25 cellular contexts compared by ENCODE assay signal in genomic region chr3:125079675-125080045, GRCh38. TPM values are rescaled to one million over a fixed set of nuclear protein-coding genes. Genes with fewer than 3 reads are reported as not detected.
DNase-seq lines count a peak whose midpoint lies in the region; ATAC-seq, FAIRE-seq and TF ChIP-seq lines count a peak whose summit lies in the region.
"Had no signal": no experiment of that assay in that cellular context is flagged by ENCODE, and none has a peak within 500 bp of the region (broad histone marks: within the 10 kb centered on the region; RNA-seq: fewer than 3 reads in every experiment).

No MANE protein-coding gene starts in this region.

- DNase-seq in NCI-H2171 treated with DMSO at 0.1 percent for 48 hours (lab: John Stamatoyannopoulos, UW) = peak; percentile 7
- DNase-seq in NCI-H2171 (lab: John Stamatoyannopoulos, UW) = no peak
- peak; percentile 60 for DNase-seq in PC-3
- peak; percentile 73 for DNase-seq in bronchial epithelial cell (ENCODE audit: low read depth)
- DNase-seq in renal cortical epithelial cell (ENCODE audit: low read depth) = peak; percentile 13
- DNase-seq in activated CD8-positive, alpha-beta T cell treated with anti-CD3 and anti-CD28 coated beads for 36 hours = no peak
- no peak for DNase-seq in ureter (ENCODE audit: low spot score)
- DNase-seq: activated CD8-positive, alpha-beta memory T cell treated with anti-CD3 and anti-CD28 coated beads for 24 hours; activated T-cell treated with anti-CD3 and anti-CD28 coated beads, Interleukin-2, amount 50 U/mL, for 4 hours; COR-L47; immature natural killer cell; mucosa of descending colon; NCI-H1930; NCI-H446; stimulated activated CD4-positive, alpha-beta T cell treated with anti-CD3 and anti-CD28 coated beads, Interleukin-12 subunit alpha, Interleukin-12 subunit beta, amount 100 ng/mL, for 4 hours had no signal

- H3K27ac ChIP-seq in PC-3 (ENCODE audit: low read length) = peak overlapping the region; percentile 38
- H3K27ac ChIP-seq: 22Rv1, SK-N-MC had no signal

- H3K79me2 ChIP-seq in PC-3 (ENCODE audit: low read length) = no peaks in the 10 kb centered on the region

- BruUV-seq in PC-3 (replicated peaks; lab: Mats Ljungman, UMichigan) = no TSS peak

- peaks cover 2% of the 10 kb centered on the region for H3K27me3 Mint-ChIP-seq in activated CD8-positive, alpha-beta T cell treated with anti-CD3 and anti-CD28 coated beads for 36 hours
- H3K27me3 Mint-ChIP-seq: activated naive CD4-positive, alpha-beta T cell treated with anti-CD3 and anti-CD28 coated beads, Interleukin-2, amount 50 U/mL, for 24 hours; B cell; type B pancreatic cell had no signal

- no peak overlapping the region for H3K4me3 Mint-ChIP-seq in activated CD8-positive, alpha-beta T cell treated with anti-CD3 and anti-CD28 coated beads for 36 hours
- H3K4me3 Mint-ChIP-seq: activated naive CD4-positive, alpha-beta T cell treated with anti-CD3 and anti-CD28 coated beads, Interleukin-2, amount 50 U/mL, for 24 hours; activated T-cell treated with anti-CD3 and anti-CD28 coated beads, Interleukin-2, amount 50 U/mL, for 4 hours; B cell; immature natural killer cell; neural crest cell; type B pancreatic cell had no signal

- no peaks in the 10 kb centered on the region for H3K9me2 ChIP-seq in PC-3 (replicated peaks; ENCODE audit: low read length)

- H3K36me3 Mint-ChIP-seq in activated CD8-positive, alpha-beta T cell treated with anti-CD3 and anti-CD28 coated beads for 36 hours (ENCODE audit: low read depth) = no peaks in the 10 kb centered on the region
- H3K36me3 Mint-ChIP-seq: activated naive CD4-positive, alpha-beta T cell treated with anti-CD3 and anti-CD28 coated beads, Interleukin-2, amount 50 U/mL, for 24 hours had no signal

- TF ChIP-seq CTCF in PC-3 (conservative IDR thresholded peaks at IDR 0.05; ENCODE audit: low read depth, low read length) = no peak
- no peak for TF ChIP-seq CTCF in bronchial epithelial cell (IDR thresholded peaks at IDR 0.05; ENCODE audit: insufficient read depth, low read length, severe bottlenecking)
- TF ChIP-seq CTCF in activated CD8-positive, alpha-beta T cell treated with anti-CD3 and anti-CD28 coated beads for 36 hours (IDR thresholded peaks at IDR 0.05) = no peak

- no peak overlapping the region for H3K27ac Mint-ChIP-seq in activated CD8-positive, alpha-beta T cell treated with anti-CD3 and anti-CD28 coated beads for 36 hours
- H3K27ac Mint-ChIP-seq: activated naive CD4-positive, alpha-beta T cell treated with anti-CD3 and anti-CD28 coated beads, Interleukin-2, amount 50 U/mL, for 24 hours; B cell; type B pancreatic cell had no signal

- FAIRE-seq in bronchial epithelial cell (lab: Jason Lieb, UNC) = no peak
- FAIRE-seq: G401.6, K562 had no signal

- no peak overlapping the region for H3K9ac ChIP-seq in PC-3 (ENCODE audit: low read length)

- ATAC-seq in PC-3 = peak; percentile 57
- ATAC-seq in activated CD8-positive, alpha-beta T cell treated with anti-CD3 and anti-CD28 coated beads for 36 hours = no peak
- no peak for ATAC-seq in GM21737 (IDR thresholded peaks at IDR 0.05; ENCODE audit: unreplicated experiment)
- ATAC-seq: activated CD4-positive, CD25-positive, alpha-beta regulatory T cell treated with anti-CD3 and anti-CD28 coated beads, Interleukin-2, amount 50 U/mL, for 24 hours; activated T-cell treated with anti-CD3 and anti-CD28 coated beads, Interleukin-2, amount 50 U/mL, for 4 hours; K562; mucosa of descending colon had no signal

- H3K4me3 ChIP-seq in PC-3 (ENCODE audit: low read length) (no peak overlapping the region), bronchial epithelial cell (ENCODE audit: low read depth, low read length) (no peak overlapping the region)
- H3K4me3 ChIP-seq: K562, mucosa of descending colon, SK-N-MC had no signal

- H3K9me3 ChIP-seq in PC-3 (ENCODE audit: low read length) = no peaks in the 10 kb centered on the region
- H3K9me3 ChIP-seq: mucosa of descending colon had no signal

- H4K20me1 ChIP-seq in PC-3 (ENCODE audit: low read length) = no peaks in the 10 kb centered on the region

- POLR2A ChIA-PET in PC-3 (lab: Charles Lee; ENCODE audit: unreplicated experiment) = no interaction called here
- POLR2A ChIA-PET in activated CD8-positive, alpha-beta T cell treated with anti-CD3 and anti-CD28 coated beads for 36 hours (lab: Charles Lee) = interaction anchor here (0.6 to 1.2 kb wide), 2 partner anchors 445 to 1535 kb away, joined by 3 read pairs; no protein-coding TSS in a partner anchor

- intact Hi-C loops in PC-3 (cut with micrococcal nuclease) = no loop called here
- intact Hi-C loops in activated CD8-positive, alpha-beta T cell treated with anti-CD3 and anti-CD28 coated beads for 36 hours (cut with micrococcal nuclease) = no loop called here

- H3K36me3 ChIP-seq in PC-3 (ENCODE audit: low read depth, low read length) = no peaks in the 10 kb centered on the region; the same call in 1 of the 2 replicates
- H3K36me3 ChIP-seq in bronchial epithelial cell (ENCODE audit: control insufficient read depth, insufficient read depth, low read length) = peaks cover 1% of the 10 kb centered on the region

- no peaks in the 10 kb centered on the region for H3K9me3 Mint-ChIP-seq in activated CD8-positive, alpha-beta T cell treated with anti-CD3 and anti-CD28 coated beads for 36 hours
- H3K9me3 Mint-ChIP-seq: activated naive CD4-positive, alpha-beta T cell treated with anti-CD3 and anti-CD28 coated beads, Interleukin-2, amount 50 U/mL, for 24 hours; activated T-cell treated with anti-CD3 and anti-CD28 coated beads, Interleukin-2, amount 50 U/mL, for 4 hours; immature natural killer cell; type B pancreatic cell had no signal

- no peak overlapping the region for H3K4me2 ChIP-seq in PC-3 (ENCODE audit: low read length)

- CTCF ChIA-PET in PC-3 (lab: Charles Lee) = no interaction called here
- CTCF ChIA-PET in activated CD8-positive, alpha-beta T cell treated with anti-CD3 and anti-CD28 coated beads for 36 hours (lab: Charles Lee) = no interaction called here

- no peaks in the 10 kb centered on the region for H3K27me3 ChIP-seq in PC-3 (ENCODE audit: low read length)
- H3K27me3 ChIP-seq in bronchial epithelial cell (ENCODE audit: control insufficient read depth, insufficient read depth, low read length) = no peaks in the 10 kb centered on the region

- H3F3A ChIP-seq in PC-3 (ENCODE audit: low read length, unreplicated experiment) = no peaks in the 10 kb centered on the region

- H2AFZ ChIP-seq in PC-3 (ENCODE audit: low read length) = no peak overlapping the region

- H3K4me1 ChIP-seq in PC-3 (ENCODE audit: insufficient read depth, low read length) = peaks cover 17% of the 10 kb centered on the region

- H3K4me1 Mint-ChIP-seq in activated CD8-positive, alpha-beta T cell treated with anti-CD3 and anti-CD28 coated beads for 36 hours (ENCODE audit: low read depth) = peaks cover 8% of the 10 kb centered on the region

RNA-seq across cellular contexts. Expression of gene HEG1, which starts 23.9 kb away (rescaled TPM):
- 1.2 and 3.2 TPM in 2 replicates for total RNA-seq in PC-3 (2014; rRNA removed)
- total RNA-seq in bronchial epithelial cell = 2.0 and 7.1 TPM in 2 replicates
- total RNA-seq in renal cortical epithelial cell = 18.1 and 97.1 TPM in 2 replicates
- 10 to 100 TPM; 24.5 to 25.8 TPM for total RNA-seq in activated CD8-positive, alpha-beta T cell treated with anti-CD3 and anti-CD28 coated beads for 36 hours
- 78.3 TPM for total RNA-seq in ureter

Comparison
In these comparisons a context has a peak if more than half of its experiments do, and no peak if none do; other contexts are left out.
1. DNase-seq: peak in NCI-H2171 treated with DMSO at 0.1 percent for 48 hours (single experiment), PC-3 (single experiment), bronchial epithelial cell (single experiment) and renal cortical epithelial cell (single experiment); none in NCI-H2171 (single experiment), activated CD8-positive, alpha-beta T cell treated with anti-CD3 and anti-CD28 coated beads for 36 hours (single experiment) and ureter (single experiment).